ENCODE assay signal across 8 cellular contexts in the genomic region with DNA sequence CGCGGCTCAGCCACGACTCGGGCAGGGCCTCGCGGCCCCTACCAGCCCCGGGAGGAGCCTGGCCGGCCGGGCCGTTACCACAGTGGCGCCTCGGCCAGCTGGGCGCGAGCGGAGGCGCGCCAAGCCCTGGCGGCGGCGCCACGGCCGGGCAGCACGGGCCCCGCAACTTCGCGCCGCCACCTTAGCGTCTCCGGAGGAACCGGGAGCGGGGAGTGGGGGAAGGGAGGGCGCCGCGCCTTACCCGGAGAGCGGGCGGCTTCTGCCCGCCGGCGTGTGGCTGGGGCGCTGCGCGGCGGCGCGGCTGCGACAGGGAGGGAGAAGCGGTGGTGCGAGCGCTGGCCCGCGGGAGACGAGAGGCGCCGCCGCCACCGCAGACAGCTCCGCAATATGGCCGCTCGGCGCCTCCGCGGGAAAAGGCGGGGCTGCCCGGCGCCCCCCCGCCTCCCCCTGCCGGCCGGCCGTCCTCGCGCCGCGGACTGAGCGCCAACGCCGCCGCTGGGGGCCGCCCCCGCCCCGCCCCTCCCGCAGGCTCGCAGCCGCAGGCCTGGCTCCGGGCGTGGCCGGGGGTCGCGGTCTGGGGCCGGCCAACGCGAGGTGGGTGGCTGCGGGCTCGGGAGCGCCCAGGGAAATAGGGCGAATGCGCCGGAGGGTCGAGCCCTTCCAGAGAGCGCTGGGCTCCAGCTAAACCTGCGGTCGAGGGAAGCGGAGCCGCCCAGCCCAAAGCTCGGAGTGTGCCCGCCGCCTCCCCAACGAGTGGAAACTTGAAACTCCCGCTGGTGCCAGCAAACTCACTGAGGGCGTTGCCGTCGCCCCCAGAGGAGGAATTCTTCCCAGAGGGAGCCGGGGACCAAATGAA. TPM values are rescaled to one million over a fixed set of nuclear protein-coding genes. Genes with fewer than 3 reads are reported as not detected.
DNase-seq lines count a peak whose midpoint lies in the region; ATAC-seq and TF ChIP-seq lines count a peak whose summit lies in the region.

A gene (minus strand): TSS at position 389 of the 856 bp plus-strand sequence. CDS start 16,922 bp downstream, outside the sequence.

- H3K9me3 Mint-ChIP-seq in WTC11 = no peaks in the 10 kb centered on the region
- H3K9me3 Mint-ChIP-seq in central memory CD8-positive, alpha-beta T cell = peaks cover 5% of the 10 kb centered on the region

- peak within 1 kb of the TSS; percentile 91 for H3K27ac Mint-ChIP-seq in WTC11
- peak within 1 kb of the TSS; percentile 59 for H3K27ac Mint-ChIP-seq in central memory CD8-positive, alpha-beta T cell (ENCODE audit: low read depth)

- no peaks in the 10 kb centered on the region; the same call in none of the 2 replicates for H3K36me3 Mint-ChIP-seq in WTC11
- peaks cover 3% of the 10 kb centered on the region for H3K36me3 Mint-ChIP-seq in central memory CD8-positive, alpha-beta T cell (ENCODE audit: insufficient read depth)

- ATAC-seq in GM18505 (IDR thresholded peaks at IDR 0.05; ENCODE audit: unreplicated experiment) (peak; percentile 75), HG02938 (IDR thresholded peaks at IDR 0.05; ENCODE audit: unreplicated experiment) (peak; percentile 60), WTC11 (peak; percentile 77)
- peak; percentile 60 for ATAC-seq in central memory CD8-positive, alpha-beta T cell (replicated peaks; ENCODE audit: extremely low read depth, poor library complexity, severe bottlenecking)

- H3K27me3 Mint-ChIP-seq in WTC11 (ENCODE audit: low read depth) = no peaks in the 10 kb centered on the region
- H3K27me3 Mint-ChIP-seq in central memory CD8-positive, alpha-beta T cell = no peaks in the 10 kb centered on the region

- no peak for TF ChIP-seq CTCF in WTC11 (IDR thresholded peaks at IDR 0.05)

- CTCF ChIA-PET in WTC11 (lab: Charles Lee) = interaction anchor here (0.6 to 1.3 kb wide), 7 partner anchors 11 to 150 kb away, joined by 3 to 8 read pairs (median 4); a partner anchor contains a TSS

- H3K4me1 Mint-ChIP-seq in WTC11 = peaks cover 43% of the 10 kb centered on the region
- peaks cover 12% of the 10 kb centered on the region for H3K4me1 Mint-ChIP-seq in central memory CD8-positive, alpha-beta T cell

- POLR2A ChIA-PET in WTC11 (lab: Charles Lee) = interaction anchor here (0.7 to 0.9 kb wide), 2 partner anchors 67 to 263 kb away, joined by 3 to 5 read pairs; no protein-coding TSS in a partner anchor

- peak; percentile 65 for TF ChIP-seq POLR2A in GM18505 (IDR thresholded peaks at IDR 0.05; ENCODE audit: borderline replicate concordance, extremely low read depth, insufficient read depth, insufficient read length)

- H3K4me3 Mint-ChIP-seq in WTC11 = peak within 1 kb of the TSS; percentile 81
- peak within 1 kb of the TSS; percentile 83 for H3K4me3 Mint-ChIP-seq in central memory CD8-positive, alpha-beta T cell

- DNase-seq in 8988T = peak; percentile 94
- DNase-seq in NCI-H2107 treated with DMSO at 0.1 percent for 48 hours (lab: John Stamatoyannopoulos, UW; ENCODE audit: unreplicated experiment) = peak; percentile 55
- DNase-seq in WTC11 (ENCODE audit: low spot score) = peak; percentile 83
- DNase-seq in central memory CD8-positive, alpha-beta T cell (ENCODE audit: low spot score in 2 of 2) = peak in 1 of 2 donors; percentile 29
- peak; percentile 72 for DNase-seq in iris pigment epithelial cell (ENCODE audit: low read depth)
- peak; percentile 24 to 50 for DNase-seq in stimulated activated CD4-positive, alpha-beta T cell treated with anti-CD3 and anti-CD28 coated beads, Interleukin-12 subunit alpha, Interleukin-12 subunit beta, amount 100 ng/mL, for 24 hours (ENCODE audit: low read depth in 2 of 2)

TF ChIP-seq in WTC11, 78 proteins besides CTCF, POLR2A, EP300 and RAD21 (continues in another document):
- peak; percentile 74 for TF ChIP-seq ZNF423 (CRISPR knock-in tag; IDR thresholded peaks at IDR 0.05)
- TF ChIP-seq, protein P1, sequence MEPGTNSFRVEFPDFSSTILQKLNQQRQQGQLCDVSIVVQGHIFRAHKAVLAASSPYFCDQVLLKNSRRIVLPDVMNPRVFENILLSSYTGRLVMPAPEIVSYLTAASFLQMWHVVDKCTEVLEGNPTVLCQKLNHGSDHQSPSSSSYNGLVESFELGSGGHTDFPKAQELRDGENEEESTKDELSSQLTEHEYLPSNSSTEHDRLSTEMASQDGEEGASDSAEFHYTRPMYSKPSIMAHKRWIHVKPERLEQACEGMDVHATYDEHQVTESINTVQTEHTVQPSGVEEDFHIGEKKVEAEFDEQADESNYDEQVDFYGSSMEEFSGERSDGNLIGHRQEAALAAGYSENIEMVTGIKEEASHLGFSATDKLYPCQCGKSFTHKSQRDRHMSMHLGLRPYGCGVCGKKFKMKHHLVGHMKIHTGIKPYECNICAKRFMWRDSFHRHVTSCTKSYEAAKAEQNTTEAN (CRISPR knock-in tag; IDR thresholded peaks at IDR 0.05) = 0 out of 2 replicates have a peak, but pooled peaks have one; percentile 20
- TF ChIP-seq ATF1 (CRISPR knock-in tag; IDR thresholded peaks at IDR 0.05) = no peak
- TF ChIP-seq, protein P2, sequence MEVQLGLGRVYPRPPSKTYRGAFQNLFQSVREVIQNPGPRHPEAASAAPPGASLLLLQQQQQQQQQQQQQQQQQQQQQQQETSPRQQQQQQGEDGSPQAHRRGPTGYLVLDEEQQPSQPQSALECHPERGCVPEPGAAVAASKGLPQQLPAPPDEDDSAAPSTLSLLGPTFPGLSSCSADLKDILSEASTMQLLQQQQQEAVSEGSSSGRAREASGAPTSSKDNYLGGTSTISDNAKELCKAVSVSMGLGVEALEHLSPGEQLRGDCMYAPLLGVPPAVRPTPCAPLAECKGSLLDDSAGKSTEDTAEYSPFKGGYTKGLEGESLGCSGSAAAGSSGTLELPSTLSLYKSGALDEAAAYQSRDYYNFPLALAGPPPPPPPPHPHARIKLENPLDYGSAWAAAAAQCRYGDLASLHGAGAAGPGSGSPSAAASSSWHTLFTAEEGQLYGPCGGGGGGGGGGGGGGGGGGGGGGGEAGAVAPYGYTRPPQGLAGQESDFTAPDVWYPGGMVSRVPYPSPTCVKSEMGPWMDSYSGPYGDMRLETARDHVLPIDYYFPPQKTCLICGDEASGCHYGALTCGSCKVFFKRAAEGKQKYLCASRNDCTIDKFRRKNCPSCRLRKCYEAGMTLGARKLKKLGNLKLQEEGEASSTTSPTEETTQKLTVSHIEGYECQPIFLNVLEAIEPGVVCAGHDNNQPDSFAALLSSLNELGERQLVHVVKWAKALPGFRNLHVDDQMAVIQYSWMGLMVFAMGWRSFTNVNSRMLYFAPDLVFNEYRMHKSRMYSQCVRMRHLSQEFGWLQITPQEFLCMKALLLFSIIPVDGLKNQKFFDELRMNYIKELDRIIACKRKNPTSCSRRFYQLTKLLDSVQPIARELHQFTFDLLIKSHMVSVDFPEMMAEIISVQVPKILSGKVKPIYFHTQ (CRISPR knock-in tag; IDR thresholded peaks at IDR 0.05) = no peak
- TF ChIP-seq CREM (CRISPR knock-in tag; IDR thresholded peaks at IDR 0.05) = peak; percentile 56; the same call in 1 of the 2 replicates
- 0 out of 2 replicates have a peak, but pooled peaks have one; percentile 42 for TF ChIP-seq TP53 (CRISPR knock-in tag; IDR thresholded peaks at IDR 0.05)
- TF ChIP-seq, protein P3, sequence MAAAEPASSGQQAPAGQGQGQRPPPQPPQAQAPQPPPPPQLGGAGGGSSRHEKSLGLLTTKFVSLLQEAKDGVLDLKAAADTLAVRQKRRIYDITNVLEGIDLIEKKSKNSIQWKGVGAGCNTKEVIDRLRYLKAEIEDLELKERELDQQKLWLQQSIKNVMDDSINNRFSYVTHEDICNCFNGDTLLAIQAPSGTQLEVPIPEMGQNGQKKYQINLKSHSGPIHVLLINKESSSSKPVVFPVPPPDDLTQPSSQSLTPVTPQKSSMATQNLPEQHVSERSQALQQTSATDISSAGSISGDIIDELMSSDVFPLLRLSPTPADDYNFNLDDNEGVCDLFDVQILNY (CRISPR knock-in tag; IDR thresholded peaks at IDR 0.05) = peak; percentile 82; the same call in 1 of the 2 replicates
- no peak for TF ChIP-seq CBFB (CRISPR knock-in tag; IDR thresholded peaks at IDR 0.05; ENCODE audit: low read depth)
- TF ChIP-seq JAZF1 (CRISPR knock-in tag; IDR thresholded peaks at IDR 0.05) = no peak
- TF ChIP-seq, protein P4, sequence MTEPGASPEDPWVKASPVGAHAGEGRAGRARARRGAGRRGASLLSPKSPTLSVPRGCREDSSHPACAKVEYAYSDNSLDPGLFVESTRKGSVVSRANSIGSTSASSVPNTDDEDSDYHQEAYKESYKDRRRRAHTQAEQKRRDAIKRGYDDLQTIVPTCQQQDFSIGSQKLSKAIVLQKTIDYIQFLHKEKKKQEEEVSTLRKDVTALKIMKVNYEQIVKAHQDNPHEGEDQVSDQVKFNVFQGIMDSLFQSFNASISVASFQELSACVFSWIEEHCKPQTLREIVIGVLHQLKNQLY (CRISPR knock-in tag; IDR thresholded peaks at IDR 0.05) = no peak
- TF ChIP-seq ETV6 (CRISPR knock-in tag; IDR thresholded peaks at IDR 0.05) = peak; percentile 21; the same call in 1 of the 2 replicates
- peak; percentile 77 for TF ChIP-seq SP1 (CRISPR knock-in tag; conservative IDR thresholded peaks at IDR 0.05)
- TF ChIP-seq ZNF396 (CRISPR knock-in tag; IDR thresholded peaks at IDR 0.05; ENCODE audit: borderline replicate concordance) = no peak
- peak; percentile 52; the same call in 1 of the 2 replicates for TF ChIP-seq NR3C1 (CRISPR knock-in tag; conservative IDR thresholded peaks at IDR 0.05; ENCODE audit: low read depth)
- TF ChIP-seq CREB1 (CRISPR knock-in tag; IDR thresholded peaks at IDR 0.05) = no peak
- TF ChIP-seq KAT7 (CRISPR knock-in tag; IDR thresholded peaks at IDR 0.05; ENCODE audit: borderline replicate concordance) = 0 out of 2 replicates have a peak, but pooled peaks have one; percentile 57

RNA-seq across cellular contexts. Expression of the gene that starts here (rescaled TPM):
- 71.8 to 77.4 TPM (median 72.9 TPM) in 3 replicates for total RNA-seq in WTC11 (2021)
